13 cellular contexts compared by ENCODE assay signal in genomic region chr14:90535556-90535930, GRCh38.
DNase-seq lines count a peak whose midpoint lies in the region; ATAC-seq and TF ChIP-seq lines count a peak whose summit lies in the region.
"Had no signal": no experiment of that assay in that cellular context is flagged by ENCODE, and none has a peak within 500 bp of the region (broad histone marks: within the 10 kb centered on the region; RNA-seq: fewer than 3 reads in every experiment).

No MANE protein-coding gene starts in this region.

- peak overlapping the region in 2 of 3 experiments; percentile 55 to 56; a peak in 3 of 7 replicates for H3K27ac Mint-ChIP-seq in H9
- peak overlapping the region; percentile 24 for H3K27ac Mint-ChIP-seq in endothelial cell (ENCODE audit: unreplicated experiment)

- H2BK15ac ChIP-seq in H9 (ENCODE audit: low read depth, low read length) = no peak overlapping the region

- H3K56ac ChIP-seq in H9 (ENCODE audit: insufficient read length, low read depth, low read length) = no peak overlapping the region

- whole genome bisulfite sequencing in H9 (ENCODE audit: extremely low coverage, insufficient read length, low lambda C conversion rate) = no CpG with 5 or more reads among the region's 12 CpGs

- H3K4me2 ChIP-seq in H9 (ENCODE audit: insufficient read depth, insufficient read length, low read length) = no peak overlapping the region
- H3K4me2 ChIP-seq: KMS-11 had no signal

- H3K27me3 Mint-ChIP-seq in H9 (ENCODE audit: low read depth) = peaks cover 2% of the 10 kb centered on the region; the same call in 1 of the 2 replicates
- peaks cover 18% of the 10 kb centered on the region for H3K27me3 Mint-ChIP-seq in endothelial cell (ENCODE audit: unreplicated experiment)

- no peak overlapping the region for H3K4me3 Mint-ChIP-seq in H9
- H3K4me3 Mint-ChIP-seq in endothelial cell (ENCODE audit: unreplicated experiment) = no peak overlapping the region

- H4K8ac ChIP-seq in H9 (replicated peaks; ENCODE audit: insufficient read length, low read depth, low read length) = no peak overlapping the region

- intact Hi-C loops in Right ventricle myocardium inferior (cut with DNase I) (loop anchor here (5.0 kb wide), 1 partner anchor 82 kb away; no protein-coding TSS in a partner anchor), left ventricle myocardium superior (cut with micrococcal nuclease) (no loop called here), gastrocnemius medialis (cut with DNase I; ENCODE audit: low total_unique reads) (no loop called here)

- H2AFZ ChIP-seq in H9 (ENCODE audit: low read length) = no peak overlapping the region

- no peak overlapping the region; the same call in 1 of the 2 replicates for H3K14ac ChIP-seq in H9 (ENCODE audit: insufficient read depth, low read length)

- H3K36me3 Mint-ChIP-seq in H9 (ENCODE audit: insufficient read depth in 1 of 3, low read depth in 3 of 3) (peaks cover 0 to 1% (median 0%) of the 10 kb centered on the region in 3 experiments; a peak in 1 of 7 replicates), endothelial cell (ENCODE audit: low read depth, unreplicated experiment) (peaks cover 31% of the 10 kb centered on the region)

- H3K9ac ChIP-seq in H9 (ENCODE audit: extremely low read depth, insufficient read length, low read length) = no peak overlapping the region
- H3K9ac ChIP-seq: KMS-11 had no signal

- H3K27me3 ChIP-seq in H9 (ENCODE audit: insufficient read depth, low read length) (no peaks in the 10 kb centered on the region), gastrocnemius medialis (no peaks in the 10 kb centered on the region)

- H3K18ac ChIP-seq in H9 (ENCODE audit: insufficient read length, low read depth, low read length) = no peak overlapping the region

- H2BK120ac ChIP-seq in H9 (ENCODE audit: low read depth, low read length, poor library complexity, severe bottlenecking) = no peak overlapping the region

- H3K79me1 ChIP-seq in H9 (ENCODE audit: insufficient read depth, low read depth, low read length, poor library complexity, severe bottlenecking) = no peaks in the 10 kb centered on the region

- H3K9me3 Mint-ChIP-seq in H9 (no peaks in the 10 kb centered on the region), endothelial cell (ENCODE audit: unreplicated experiment) (no peaks in the 10 kb centered on the region)

- no peak overlapping the region for H2BK20ac ChIP-seq in H9 (ENCODE audit: low read depth, low read length, poor library complexity, severe bottlenecking)

- ATAC-seq in Right ventricle myocardium inferior (no peak), left ventricle myocardium superior (no peak), gastrocnemius medialis (no peak), GM21723 (IDR thresholded peaks at IDR 0.05; ENCODE audit: unreplicated experiment) (no peak)

- no peaks in the 10 kb centered on the region for H3K23me2 ChIP-seq in H9 (ENCODE audit: insufficient read length, low read depth, low read length, poor library complexity, severe bottlenecking)

- DNase-seq in Right ventricle myocardium inferior (ENCODE audit: missing footprints) (peak; percentile 45), left ventricle myocardium superior (no peak), H9 (no peak), endothelial cell (ENCODE audit: low spot score) (no peak), gastrocnemius medialis (no peak), NCI-H1930 (lab: John Stamatoyannopoulos, UW) (no peak)
- DNase-seq in activated CD4-positive, alpha-beta T cell treated with anti-CD3 and anti-CD28 coated beads, Interleukin-2, amount 50 U/mL, for 4 hours = no peak
- DNase-seq: DMS 273 treated with DMSO at 0.1 percent for 48 hours, GOT3, NCI-H1092, NCI-H1694 treated with DMSO at 0.1 percent for 48 hours had no signal

- H3K9me3 ChIP-seq in H9 (ENCODE audit: control insufficient read depth, low read depth, low read length) (no peaks in the 10 kb centered on the region), gastrocnemius medialis (no peaks in the 10 kb centered on the region)

- no peak overlapping the region for H3T11ph ChIP-seq in H9 (ENCODE audit: low read length)

- no peak overlapping the region for H3K4me3 ChIP-seq in gastrocnemius medialis

- H3K36me3 ChIP-seq in gastrocnemius medialis = peaks cover 0 to 10% of the 10 kb centered on the region in 2 donors

- TF ChIP-seq POLR2A in gastrocnemius medialis (IDR thresholded peaks at IDR 0.05) = no peak

- no peak overlapping the region for H2BK5ac ChIP-seq in H9 (ENCODE audit: insufficient read length, low read length)

- TF ChIP-seq CTCF in H9 (conservative IDR thresholded peaks at IDR 0.05) = no peak
- TF ChIP-seq CTCF in endothelial cell (IDR thresholded peaks at IDR 0.05; ENCODE audit: unreplicated experiment) = no peak
- no peak for TF ChIP-seq CTCF in gastrocnemius medialis (IDR thresholded peaks at IDR 0.05 in 4 of 5, conservative IDR thresholded peaks at IDR 0.05 in 1 of 5)

- H3K27ac ChIP-seq in H9 (ENCODE audit: insufficient read length, low read depth, low read length) (no peak overlapping the region), gastrocnemius medialis (peak overlapping the region in 3 of 4 donors; percentile 54 to 68 (median 64))
- H3K27ac ChIP-seq: KMS-11 had no signal

- no peak overlapping the region for H4K5ac ChIP-seq in H9 (ENCODE audit: insufficient read length, low read depth, low read length)

- H3K4me1 Mint-ChIP-seq in H9 = peaks cover 16 to 24% of the 10 kb centered on the region in 2 experiments
- H3K4me1 Mint-ChIP-seq in endothelial cell (ENCODE audit: unreplicated experiment) = peaks cover 30% of the 10 kb centered on the region

- H4K20me1 ChIP-seq in H9 (ENCODE audit: control insufficient read depth, insufficient read depth, insufficient read length) = no peaks in the 10 kb centered on the region

- no peak overlapping the region for H2AK5ac ChIP-seq in H9 (ENCODE audit: insufficient read length, low read length)

- no peak overlapping the region for H3K4ac ChIP-seq in H9 (ENCODE audit: low read depth, low read length)

- H4K91ac ChIP-seq in H9 (ENCODE audit: insufficient read length, low read depth, low read length) = no peak overlapping the region

- no peak overlapping the region for H2BK12ac ChIP-seq in H9 (ENCODE audit: insufficient read length, low read depth, low read length)

- in situ Hi-C loops in gastrocnemius medialis (cut with MboI; ENCODE audit: low sequenced_read_pairs in 4 of 4) = no loop called here

- no peak overlapping the region for H3K23ac ChIP-seq in H9 (ENCODE audit: insufficient read length, low read depth, low read length)

- H3K79me2 ChIP-seq in H9 (ENCODE audit: insufficient read depth, low read length) = no peaks in the 10 kb centered on the region

- H3K4me1 ChIP-seq in H9 (ENCODE audit: insufficient read depth, low read length) = no peaks in the 10 kb centered on the region
- no peaks in the 10 kb centered on the region for H3K4me1 ChIP-seq in gastrocnemius medialis
